ENCODE assay signal across 2 cellular contexts in the genomic region with DNA sequence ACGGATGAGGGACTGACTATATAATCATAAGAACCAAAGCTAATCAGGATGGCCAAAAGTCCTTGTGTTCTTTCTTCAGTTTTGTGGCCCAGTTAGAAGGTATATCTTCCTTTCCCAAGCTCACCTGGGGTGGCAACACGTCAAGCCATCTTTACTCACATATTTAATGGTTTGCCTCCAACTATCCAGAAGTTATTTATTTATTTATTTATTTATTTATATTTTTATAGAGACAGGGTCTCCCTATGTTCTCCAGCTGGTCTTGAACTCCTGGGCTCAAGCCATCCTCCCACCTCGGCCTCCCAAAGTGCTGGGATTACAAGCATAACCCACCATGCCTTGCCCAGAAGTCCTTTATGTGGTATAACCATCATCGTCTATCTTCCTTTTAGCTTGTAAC.
TF ChIP-seq lines count a peak whose summit lies in the region.

No MANE protein-coding gene starts in this region.

TF ChIP-seq in A549, 52 proteins besides CTCF, POLR2A, EP300 and RAD21:
- TF ChIP-seq ZC3H11A (IDR thresholded peaks at IDR 0.05) (peak; percentile 23; the same call in 1 of the 2 replicates), PHF8 (IDR thresholded peaks at IDR 0.05; ENCODE audit: borderline replicate concordance, low read depth) (no peak)

TF ChIP-seq in K562, 482 proteins besides CTCF, POLR2A, EP300 and RAD21:
- TF ChIP-seq MEF2A (IDR thresholded peaks at IDR 0.05; ENCODE audit: control insufficient read depth, low read depth, low read length) (no peak), PCBP1 (IDR thresholded peaks at IDR 0.05; ENCODE audit: low read depth, low read length, poor library complexity, severe bottlenecking) (no peak), ZC3H11A (IDR thresholded peaks at IDR 0.05; ENCODE audit: low read depth, low read length) (peak; percentile 74; the same call in 1 of the 2 replicates), SMARCE1 (IDR thresholded peaks at IDR 0.05) (no peak), ZNF445 (CRISPR knock-in tag; IDR thresholded peaks at IDR 0.05; ENCODE audit: low read depth) (no peak)
